Comparison of ENCODE assay signal across 6 cellular contexts in the genomic region with DNA sequence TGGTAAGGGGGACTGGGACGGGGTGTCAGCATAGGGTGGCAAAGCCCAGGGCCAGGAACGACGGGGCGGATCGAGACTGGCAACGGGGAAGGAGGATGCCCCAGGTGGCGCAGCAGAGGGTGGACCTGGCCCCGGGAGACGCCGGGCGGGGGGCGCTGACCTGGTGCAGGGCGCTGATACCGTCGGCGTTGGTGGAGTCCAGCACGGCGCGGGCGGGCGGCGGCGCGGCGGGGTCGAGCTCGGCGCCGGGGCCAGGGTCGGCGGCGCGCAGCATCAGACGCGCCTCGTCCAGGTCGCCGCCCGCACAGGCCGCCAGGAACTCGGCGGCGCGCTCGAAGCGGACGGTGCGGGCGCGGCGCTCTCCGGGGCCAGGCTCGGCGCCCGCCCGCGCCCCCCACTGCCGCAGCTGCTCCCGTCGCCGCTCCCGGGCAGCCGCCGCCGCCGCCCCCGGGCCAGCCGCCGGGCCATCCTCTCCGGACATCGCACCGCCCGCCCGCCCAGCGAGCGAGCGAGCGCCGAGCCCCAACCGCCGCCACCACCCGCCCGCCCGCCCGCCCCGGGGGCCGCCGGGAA. TPM values are rescaled to one million over a fixed set of nuclear protein-coding genes. Genes with fewer than 3 reads are reported as not detected.
A peak's percentile ranks its signal among the peaks of the same experiment; 100 is the strongest.
DNase-seq lines count a peak whose midpoint lies in the region; ATAC-seq and TF ChIP-seq lines count a peak whose summit lies in the region.

No MANE protein-coding gene starts in this region.

- no peak for TF ChIP-seq CTCF in epithelial cell of proximal tubule (conservative IDR thresholded peaks at IDR 0.05; ENCODE audit: low read depth, low read length)

- peak; percentile 13 for ATAC-seq in GM19455 (IDR thresholded peaks at IDR 0.05; ENCODE audit: unreplicated experiment)

- no peak for DNase-seq in Jurkat, Clone E6-1 (ENCODE audit: low read depth, low spot score)
- DNase-seq in epithelial cell of proximal tubule (ENCODE audit: low read depth) (no peak), T1000 (lab: John Stamatoyannopoulos, UW) (no peak), retina (no peak)
- DNase-seq in stimulated activated CD4-positive, alpha-beta T cell treated with anti-CD3 and anti-CD28 coated beads, Interleukin-4, amount 100 ng/mL, for 1 hour: peak; percentile 15

- H3K4me3 ChIP-seq in Jurkat, Clone E6-1 (ENCODE audit: low read length): peak overlapping the region; percentile 94
- peak overlapping the region; percentile 72 for H3K4me3 ChIP-seq in epithelial cell of proximal tubule (ENCODE audit: low read depth, low read length)

RNA-seq across cellular contexts. Expression of a gene that starts 0.3 kb away (rescaled TPM):
- 73.2 TPM for polyA plus RNA-seq in Jurkat, Clone E6-1 (2012; ENCODE audit: insufficient read depth, insufficient read length)
- 53.8 and 68.7 TPM in 2 replicates for total RNA-seq in epithelial cell of proximal tubule

RNA-seq across cellular contexts. Expression of a gene that starts 31.9 kb away (rescaled TPM):
- 30.1 TPM for polyA plus RNA-seq in Jurkat, Clone E6-1 (2012; ENCODE audit: insufficient read depth, insufficient read length)
- 1.8 and 24.4 TPM in 2 replicates for total RNA-seq in epithelial cell of proximal tubule

RNA-seq across cellular contexts. Expression of a gene that starts 40.4 kb away (rescaled TPM):
- 3.0 TPM for polyA plus RNA-seq in Jurkat, Clone E6-1 (2012; ENCODE audit: insufficient read depth, insufficient read length)
- 0.40 and 0.51 TPM in 2 replicates for total RNA-seq in epithelial cell of proximal tubule

RNA-seq across cellular contexts. Expression of a gene that starts 41.5 kb away (rescaled TPM):
- polyA plus RNA-seq in Jurkat, Clone E6-1 (2012; ENCODE audit: insufficient read depth, insufficient read length): 10.8 TPM
- total RNA-seq in epithelial cell of proximal tubule: 17.3 and 33.8 TPM in 2 replicates

RNA-seq across cellular contexts. Expression of a gene that starts 49.3 kb away (rescaled TPM):
- 14.5 TPM for polyA plus RNA-seq in Jurkat, Clone E6-1 (2012; ENCODE audit: insufficient read depth, insufficient read length)
- total RNA-seq in epithelial cell of proximal tubule: 0.51 and 7.0 TPM in 2 replicates
